ENCODE assay signal across 1 cellular context in genomic region chr6:106757267-106757666, GRCh38.
TF ChIP-seq lines count a peak whose summit lies in the region.

No MANE protein-coding gene starts in this region.

TF ChIP-seq in GM12878, 131 proteins besides CTCF, POLR2A, EP300 and RAD21 (continued from another document):
- TF ChIP-seq NKRF (conservative IDR thresholded peaks at IDR 0.05) (no peak), IRF5 (IDR thresholded peaks at IDR 0.05; ENCODE audit: borderline replicate concordance) (no peak), BCL3 (IDR thresholded peaks at IDR 0.05; ENCODE audit: borderline replicate concordance, insufficient read depth, low read depth, low read length, poor library complexity, severe bottlenecking) (no peak), TARDBP (IDR thresholded peaks at IDR 0.05; ENCODE audit: borderline replicate concordance) (no peak)
